Comparison of ENCODE assay signal across 9 cellular contexts in genomic region chr12:114343585-114343984, GRCh38.
"Had no signal": no experiment of that assay in that cellular context is flagged by ENCODE, and none has a peak within 500 bp of the region (broad histone marks: within the 10 kb centered on the region; RNA-seq: fewer than 3 reads in every experiment).

No MANE protein-coding gene starts in this region.

- H3K4me3 Mint-ChIP-seq: H9, HFFc6 had no signal

- ATAC-seq: HCT116 had no signal

- H3K27ac ChIP-seq: GM23248 had no signal

- H2AFZ ChIP-seq: GM23248 had no signal

- DNase-seq: GOT3, H7, H9, HCEC 1CT, HFFc6 had no signal

- H3K9ac ChIP-seq: GM23248 had no signal

- H3K9me3 Mint-ChIP-seq: H9, HFFc6 had no signal

- H3K4me1 ChIP-seq: HAP-1 had no signal

- H3K36me3 ChIP-seq: HAP-1 had no signal

- H3K4me3 ChIP-seq: GM23248, HAP-1 had no signal

- H3K9me3 ChIP-seq: HAP-1 had no signal

- FAIRE-seq: H54 had no signal

- H3K27ac Mint-ChIP-seq: H9 had no signal
